ENCODE assay signal across 8 cellular contexts in genomic region chr2:215436705-215437570, GRCh38. TPM values are rescaled to one million over a fixed set of nuclear protein-coding genes. Genes with fewer than 3 reads are reported as not detected.
DNase-seq lines count a peak whose midpoint lies in the region; ATAC-seq and TF ChIP-seq lines count a peak whose summit lies in the region.

No MANE protein-coding gene starts in this region.

- no peaks in the 10 kb centered on the region for H3K9me3 ChIP-seq in adrenal gland (replicated peaks in 1 of 3)
- no peaks in the 10 kb centered on the region for H3K9me3 ChIP-seq in iPS-18c (ENCODE audit: control insufficient read depth, insufficient read depth, low read length)

- no peaks in the 10 kb centered on the region for H3K36me3 ChIP-seq in adrenal gland (replicated peaks in 1 of 2)

- H3K4me1 ChIP-seq in adrenal gland (replicated peaks in 1 of 2): peaks cover 7 to 17% of the 10 kb centered on the region in 2 donors

- peak overlapping the region in 2 of 4 donors; percentile 14 to 58 for H3K4me3 ChIP-seq in adrenal gland
- peak overlapping the region; percentile 79 for H3K4me3 ChIP-seq in iPS-18c (ENCODE audit: insufficient read depth, low read depth, low read length)

- in situ Hi-C loops in G401 (cut with HindIII; ENCODE audit: low sequenced_read_pairs): no loop called here

- TF ChIP-seq POLR2A in adrenal gland (IDR thresholded peaks at IDR 0.05): no peak

- intact Hi-C loops in adrenal gland (cut with DNase I): no loop called here

- ATAC-seq in GM18502 (IDR thresholded peaks at IDR 0.05; ENCODE audit: poor library complexity, unreplicated experiment) (peak; percentile 33), HG03159 (IDR thresholded peaks at IDR 0.05; ENCODE audit: unreplicated experiment) (peak; percentile 6)
- ATAC-seq in stimulated activated naive CD8-positive, alpha-beta T cell treated with anti-CD3 and anti-CD28 coated beads, Interleukin-15, Interleukin-2, amounts not matched to agents 100 U/mL and 50 U/mL, for 24 hours: no peak

- peaks cover 26% of the 10 kb centered on the region for H3K27me3 ChIP-seq in adrenal gland

- no peak for TF ChIP-seq CTCF in adrenal gland (IDR thresholded peaks at IDR 0.05)

- peak in 3 of 7 donors; percentile 7 to 22 (median 15) for DNase-seq in adrenal gland
- peak; percentile 14 for DNase-seq in stimulated activated naive CD8-positive, alpha-beta T cell treated with anti-CD3 and anti-CD28 coated beads, Interleukin-15, Interleukin-2, amounts not matched to agents 100 U/mL and 50 U/mL, for 24 hours
- no peak for DNase-seq in G401 (ENCODE audit: low spot score)
- no peak for DNase-seq in activated CD4-positive, CD25-positive, alpha-beta regulatory T cell (lab: John Stamatoyannopoulos, UW)
- no peak for DNase-seq in NCI-H2196 treated with DMSO at 0.1 percent for 48 hours (lab: John Stamatoyannopoulos, UW; ENCODE audit: unreplicated experiment)

- H3K27ac ChIP-seq in adrenal gland: peak overlapping the region in 3 of 5 donors; percentile 50 to 73 (median 72)

- WGBS in adrenal gland, 4 donors: 7 to 10% (median 10%) methylated on average over 22 of the region's 22 CpGs

RNA-seq across cellular contexts. Expression of gene FN1, which starts 1.1 kb away (rescaled TPM):
- 100 to 1,000 TPM in 5 of 8 donors, 10 to 100 TPM in 3; 44.6 to 322 (median 154) TPM for total RNA-seq in adrenal gland
- 100 to 1,000 TPM in 1 of 3 donors, 10 to 100 TPM in 2; 68.1 to 133 (median 69.9) TPM for polyA plus RNA-seq in adrenal gland
- total RNA-seq in G401 (2014; rRNA removed; shearing (Covaris generic)): 0.27 and 0.86 TPM in 2 replicates

Comparison
In these comparisons a context has a peak if more than half of its experiments do, and no peak if none do; other contexts are left out.
1. RNA of gene FN1, which starts 1.1 kb away (total RNA-seq): 44.6 to 322 TPM in adrenal gland; 0.27 to 0.86 TPM in G401; every median in the first group is over 10 times any median in the second.